In genomic region chr11:69027704-69028372, GRCh38 we compare ENCODE assay signal across 1 cellular context.
TF ChIP-seq lines count a peak whose summit lies in the region.

No MANE protein-coding gene starts in this region.

TF ChIP-seq in H1, 55 proteins besides CTCF, POLR2A, EP300 and RAD21:
- TF ChIP-seq POU5F1 (IDR thresholded peaks at IDR 0.05; ENCODE audit: low read depth, low read length) (no peak), CHD1 (IDR thresholded peaks at IDR 0.05; ENCODE audit: low read depth, low read length) (no peak), ATF3 (IDR thresholded peaks at IDR 0.05; ENCODE audit: insufficient read depth, low read depth, low read length) (no peak), NANOG (IDR thresholded peaks at IDR 0.05; ENCODE audit: insufficient read depth, low read depth, low read length, poor library complexity, severe bottlenecking) (no peak), CHD7 (IDR thresholded peaks at IDR 0.05; ENCODE audit: insufficient replicate concordance, low read length) (no peak), BCL11A (IDR thresholded peaks at IDR 0.05; ENCODE audit: low read depth in 2 of 2, low read length in 2 of 2) (no peak), USF2 (IDR thresholded peaks at IDR 0.05; ENCODE audit: low read length) (no peak), HDAC6 (IDR thresholded peaks at IDR 0.05; ENCODE audit: low read depth, low read length) (no peak), SAP30 (IDR thresholded peaks at IDR 0.05; ENCODE audit: insufficient read depth, insufficient replicate concordance, low read length) (no peak), RXRA (IDR thresholded peaks at IDR 0.05; ENCODE audit: insufficient read depth, low read depth, low read length) (no peak), SUZ12 (IDR thresholded peaks at IDR 0.05; ENCODE audit: low read length) (no peak), TAF7 (optimal IDR thresholded peaks at IDR 0.05; ENCODE audit: borderline replicate concordance, low read depth, low read length) (no peak), CTBP2 (IDR thresholded peaks at IDR 0.05; ENCODE audit: borderline replicate concordance, insufficient read depth, insufficient read length, low read length) (no peak), ZNF274 (IDR thresholded peaks at IDR 0.05; ENCODE audit: borderline replicate concordance, extremely low read depth, low read length) (no peak), GTF2F1 (IDR thresholded peaks at IDR 0.05; ENCODE audit: borderline replicate concordance, low read depth, low read length) (no peak), SP4 (IDR thresholded peaks at IDR 0.05; ENCODE audit: low read length) (no peak), SP2 (IDR thresholded peaks at IDR 0.05; ENCODE audit: low read length) (no peak), MAX (IDR thresholded peaks at IDR 0.05) (no peak), CHD2 (IDR thresholded peaks at IDR 0.05; ENCODE audit: low read length) (no peak)
